Comparison of ENCODE assay signal across 7 cellular contexts in genomic region chr12:15532364-15532977, GRCh38.
DNase-seq lines count a peak whose midpoint lies in the region; ATAC-seq and TF ChIP-seq lines count a peak whose summit lies in the region.

No MANE protein-coding gene starts in this region.

- H3K4me3 ChIP-seq in GM12865 (ENCODE audit: low read depth, low read length): no peak overlapping the region
- no peak overlapping the region for H3K4me3 ChIP-seq in KMS-11 (IDR thresholded peaks at IDR 0.05; ENCODE audit: insufficient read depth, low read depth, low read length)
- H3K4me3 ChIP-seq in coronary artery: no peak overlapping the region
- H3K4me3 ChIP-seq in mesenchymal stem cell (ENCODE audit: insufficient read depth in 1 of 2, low read depth in 1 of 2, low read length in 2 of 2): no peak overlapping the region
- H3K4me3 ChIP-seq in transverse colon: no peak overlapping the region

- TF ChIP-seq CTCF in GM12865 (IDR thresholded peaks at IDR 0.05; ENCODE audit: insufficient read depth, low read depth, low read length, missing control alignments) (peak; percentile 63), KMS-11 (conservative IDR thresholded peaks at IDR 0.05; ENCODE audit: low read depth, low read length) (peak; percentile 60), coronary artery (IDR thresholded peaks at IDR 0.05) (peak; percentile 57), transverse colon (IDR thresholded peaks at IDR 0.05) (peak; percentile 45 to 69 (median 54))

- H4K91ac ChIP-seq in mesenchymal stem cell (ENCODE audit: low read length): no peak overlapping the region

- no peak overlapping the region for H3K23ac ChIP-seq in mesenchymal stem cell (ENCODE audit: low read length in 2 of 2)

- no peak overlapping the region for H2BK120ac ChIP-seq in mesenchymal stem cell (ENCODE audit: low read depth, low read length)

- no peak overlapping the region for H2BK12ac ChIP-seq in mesenchymal stem cell (ENCODE audit: low read length in 2 of 2)

- no peaks in the 10 kb centered on the region for H4K20me1 ChIP-seq in KMS-11 (ENCODE audit: insufficient read depth)

- H4K8ac ChIP-seq in mesenchymal stem cell (ENCODE audit: low read length): no peak overlapping the region

- no peak overlapping the region for H3K27ac ChIP-seq in KMS-11
- peak overlapping the region in 1 of 2 donors; percentile 46 for H3K27ac ChIP-seq in coronary artery
- H3K27ac ChIP-seq in mesenchymal stem cell (ENCODE audit: low read length, poor library complexity, severe bottlenecking): no peak overlapping the region
- peak overlapping the region in 3 of 4 donors; percentile 23 to 70 (median 58) for H3K27ac ChIP-seq in transverse colon

- no peak overlapping the region for H2AK5ac ChIP-seq in mesenchymal stem cell (ENCODE audit: low read length, severe bottlenecking)

- no peak overlapping the region for H3K9ac ChIP-seq in KMS-11
- H3K9ac ChIP-seq in mesenchymal stem cell (ENCODE audit: low read length): no peak overlapping the region

- ATAC-seq in GM21786 (IDR thresholded peaks at IDR 0.05; ENCODE audit: unreplicated experiment): peak; percentile 77

- H3K36me3 ChIP-seq in KMS-11 (ENCODE audit: insufficient read depth): no peaks in the 10 kb centered on the region
- no peaks in the 10 kb centered on the region for H3K36me3 ChIP-seq in mesenchymal stem cell (ENCODE audit: control insufficient read depth in 1 of 2, insufficient read depth in 2 of 2, low read depth in 1 of 2, low read length in 2 of 2)
- no peaks in the 10 kb centered on the region for H3K36me3 ChIP-seq in transverse colon

- TF ChIP-seq EP300 in transverse colon (IDR thresholded peaks at IDR 0.05; ENCODE audit: low read depth): no peak

- H3K9me3 ChIP-seq in mesenchymal stem cell (ENCODE audit: control insufficient read depth, low read length) (peaks cover 9% of the 10 kb centered on the region), transverse colon (peaks cover 0 to 8% of the 10 kb centered on the region in 2 donors)

- TF ChIP-seq POLR2A in transverse colon (IDR thresholded peaks at IDR 0.05): no peak

- H3K27me3 ChIP-seq in KMS-11 (ENCODE audit: insufficient read depth, low read depth) (no peaks in the 10 kb centered on the region), mesenchymal stem cell (ENCODE audit: control insufficient read depth in 1 of 2, insufficient read depth in 1 of 2, low read length in 2 of 2) (no peaks in the 10 kb centered on the region), transverse colon (no peaks in the 10 kb centered on the region)

- no peaks in the 10 kb centered on the region for H3K79me1 ChIP-seq in mesenchymal stem cell (replicated peaks; ENCODE audit: low read length, poor library complexity, severe bottlenecking)

- no peak overlapping the region for H3K18ac ChIP-seq in mesenchymal stem cell (ENCODE audit: low read depth in 1 of 2, low read length in 2 of 2)

- no peak overlapping the region for H3K4ac ChIP-seq in mesenchymal stem cell (ENCODE audit: low read depth in 1 of 2, low read length in 2 of 2)

- DNase-seq in GM12865 (ENCODE audit: low read depth): peak; percentile 66
- peak; percentile 42 for DNase-seq in T1000 (lab: John Stamatoyannopoulos, UW)
- no peak for DNase-seq in coronary artery (ENCODE audit: low spot score)
- DNase-seq in mesenchymal stem cell: peak; percentile 69
- peak; percentile 53 for DNase-seq in transverse colon

- intact Hi-C loops in transverse colon (cut with DNase I; ENCODE audit: low total_unique reads): no loop called here

- no peaks in the 10 kb centered on the region for H3K4me1 ChIP-seq in KMS-11 (ENCODE audit: low read depth, poor library complexity, severe bottlenecking)
- H3K4me1 ChIP-seq in mesenchymal stem cell (ENCODE audit: control insufficient read depth, insufficient read depth, low read depth, low read length): no peaks in the 10 kb centered on the region
- H3K4me1 ChIP-seq in transverse colon: peaks cover 0 to 39% (median 21%) of the 10 kb centered on the region in 4 donors

- in situ Hi-C loops in transverse colon (cut with MboI; ENCODE audit: low pct_ligation_motif_present in 1 of 4, low pct_unique_long_range_greater_than_20kb in 1 of 4, low sequenced_read_pairs in 3 of 4): loop anchor here (5.0 to 10.0 kb wide), 3 partner anchors 50 to 55 kb away; no protein-coding TSS in a partner anchor

- H2AFZ ChIP-seq in KMS-11 (ENCODE audit: low read depth): no peak overlapping the region
- H2AFZ ChIP-seq in mesenchymal stem cell (ENCODE audit: low read depth, low read length): no peak overlapping the region

- no peak overlapping the region for H2BK5ac ChIP-seq in mesenchymal stem cell (ENCODE audit: low read depth, low read length, poor library complexity, severe bottlenecking)

- no peak overlapping the region for H2BK15ac ChIP-seq in mesenchymal stem cell (ENCODE audit: low read depth, poor library complexity, severe bottlenecking)

- no peaks in the 10 kb centered on the region for H3K79me2 ChIP-seq in KMS-11 (ENCODE audit: insufficient read depth, low read depth)

- H3K4me2 ChIP-seq in KMS-11 (no peak overlapping the region), mesenchymal stem cell (ENCODE audit: low read length, poor library complexity, severe bottlenecking) (no peak overlapping the region)

- H3K14ac ChIP-seq in mesenchymal stem cell (ENCODE audit: low read length in 2 of 2): no peak overlapping the region

- WGBS in mesenchymal stem cell: 49% methylated on average over 3 of the region's 3 CpGs
- 21 to 31% methylated on average over 3 of the region's 3 CpGs for WGBS in transverse colon (ENCODE audit: low coverage in 1 of 2), 2 donors

Comparison
In these comparisons a context has a peak if more than half of its experiments do, and no peak if none do; other contexts are left out.
1. H3K27ac ChIP-seq: peak in transverse colon (3 of 4); none in KMS-11 (single experiment) and mesenchymal stem cell (single experiment).
2. Peak in every context shown above with its lines, with median percentiles within 50 percentile points of each other: CTCF ChIP-seq.